In the genomic region with DNA sequence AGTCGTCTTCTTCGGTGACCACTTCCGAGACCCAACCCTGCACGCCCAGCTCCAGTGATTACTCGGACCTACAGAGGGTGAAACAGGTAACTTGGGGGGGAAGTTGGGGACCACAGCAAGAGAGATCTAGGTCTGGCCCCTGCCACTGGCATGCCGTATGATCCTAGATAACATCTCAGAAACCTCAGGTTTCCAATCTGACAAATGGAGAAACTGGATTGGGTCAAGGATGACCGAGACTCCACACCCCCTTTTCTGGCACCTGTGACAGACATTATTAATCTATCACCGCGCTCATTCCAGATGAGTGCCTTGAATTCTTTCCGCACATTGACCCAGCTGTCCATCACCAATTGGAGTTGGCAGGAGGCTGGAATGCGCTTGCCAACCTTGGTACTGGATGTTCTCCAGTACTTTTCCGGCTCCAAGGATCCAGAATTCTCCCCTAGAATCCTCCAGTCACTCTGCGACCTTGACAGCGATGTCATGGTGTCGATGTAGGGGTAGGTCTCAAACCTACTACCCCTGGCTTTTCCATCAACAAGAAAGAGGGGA, we compare ENCODE assay signal across 21 cellular contexts. TPM values are rescaled to one million over a fixed set of nuclear protein-coding genes. Genes with fewer than 3 reads are reported as not detected.
DNase-seq lines count a peak whose midpoint lies in the region; ATAC-seq, FAIRE-seq and TF ChIP-seq lines count a peak whose summit lies in the region.
"Had no signal": no experiment of that assay in that cellular context is flagged by ENCODE, and none has a peak within 500 bp of the region (broad histone marks: within the 10 kb centered on the region; RNA-seq: fewer than 3 reads in every experiment).

No MANE protein-coding gene starts in this region.

- FAIRE-seq in pancreas (lab: Jason Lieb, UNC), result no peak
- FAIRE-seq: astrocyte had no signal

- H3K27ac ChIP-seq in 22Rv1 (0 out of 2 replicates have a peak overlapping the region, but pooled peaks have one; percentile 13), VCaP (peak overlapping the region; percentile 35), pancreas (peak overlapping the region in 3 of 4 donors; percentile 5 to 28 (median 6)), thyroid gland (no peak overlapping the region)
- H3K27ac ChIP-seq: BLaER1, parathyroid adenoma had no signal

- no peak overlapping the region for H3K4me3 ChIP-seq in pancreas
- no peak overlapping the region for H3K4me3 ChIP-seq in thyroid gland (replicated peaks in 1 of 3)
- H3K4me3 ChIP-seq: BLaER1 had no signal

- ATAC-seq in pancreas (peak; percentile 11 to 65 (median 54)), HG02610 (IDR thresholded peaks at IDR 0.05; ENCODE audit: unreplicated experiment) (no peak), GM21447 (IDR thresholded peaks at IDR 0.05; ENCODE audit: unreplicated experiment) (no peak), HG02623 (IDR thresholded peaks at IDR 0.05; ENCODE audit: unreplicated experiment) (no peak)
- ATAC-seq: natural killer cell treated with Interleukin-12 subunit alpha and Interleukin-12 subunit beta and Interleukin-15 and Interleukin-18, amount 100 ng/mL, for 72 hours; WTC11 had no signal

- WGBS in pancreas, 2 donors, result 38 to 39% methylated on average over 15 of the region's 15 CpGs
- 94% methylated on average over 15 of the region's 15 CpGs for WGBS in thyroid gland, 2 donors

- H3K36me3 ChIP-seq in pancreas (peaks cover 0 to 10% (median 0%) of the 10 kb centered on the region in 3 donors), thyroid gland (peaks cover 6 to 29% of the 10 kb centered on the region in 2 donors)

- no peaks in the 10 kb centered on the region for H3K27me3 ChIP-seq in pancreas
- no peaks in the 10 kb centered on the region for H3K27me3 ChIP-seq in thyroid gland
- H3K27me3 ChIP-seq: BLaER1 had no signal

- H3K9me3 ChIP-seq in pancreas (no peaks in the 10 kb centered on the region), thyroid gland (no peaks in the 10 kb centered on the region)
- H3K9me3 ChIP-seq: BLaER1 had no signal

- TF ChIP-seq CTCF in 22Rv1 (IDR thresholded peaks at IDR 0.05), result no peak
- no peak for TF ChIP-seq CTCF in VCaP (conservative IDR thresholded peaks at IDR 0.05)
- TF ChIP-seq CTCF in pancreas (IDR thresholded peaks at IDR 0.05), result no peak
- no peak for TF ChIP-seq CTCF in thyroid gland (IDR thresholded peaks at IDR 0.05)

- intact Hi-C loops in pancreas (cut with DNase I) (loop anchor here in 2 of 3 donors (5.0 to 10.0 kb wide), 2 partner anchors 110 to 118 kb away; a partner anchor contains a TSS), thyroid gland (cut with DNase I) (loop anchor here (5.0 to 10.0 kb wide), 3 partner anchors 33 to 160 kb away; no protein-coding TSS in a partner anchor)

- H3K4me1 ChIP-seq in pancreas, result peaks cover 3 to 7% (median 6%) of the 10 kb centered on the region in 3 donors
- peaks cover 10 to 15% of the 10 kb centered on the region in 2 donors for H3K4me1 ChIP-seq in thyroid gland

- TF ChIP-seq POLR2A in thyroid gland (IDR thresholded peaks at IDR 0.05), result no peak

- DNase-seq in globus pallidus (ENCODE audit: low spot score) (peak; percentile 34), pancreas (peak in 4 of 6 donors; percentile 70 to 83 (median 76)), thyroid gland (no peak)
- DNase-seq: activated CD4-positive, alpha-beta T cell treated with anti-CD3 and anti-CD28 coated beads, Interleukin-2, amount 50 U/mL, for 48 hours; activated CD8-positive, alpha-beta memory T cell treated with anti-CD3 and anti-CD28 coated beads, Interleukin-2, amount 50 U/mL, for 48 hours; COR-L47; DMS79 treated with DMSO at 0.1 percent for 48 hours; H7; NCI-H1092; NCI-H1930 had no signal

RNA-seq across cellular contexts. Expression of a gene that starts 17.4 kb away (rescaled TPM):
- total RNA-seq in pancreas (10 to 100 TPM; 12.5 to 49.3 (median 25.1) TPM), thyroid gland (10 to 100 TPM; 34.3 to 50.8 (median 45.1) TPM)
- 10 to 100 TPM; 32.7 to 34.3 TPM for polyA plus RNA-seq in pancreas

RNA-seq across cellular contexts. Expression of a gene that starts 26.4 kb away (rescaled TPM):
- total RNA-seq in pancreas, result under 1 TPM; 0.22 to 0.41 (median 0.30) TPM
- 1 to 10 TPM in 1 of 2 donors, under 1 TPM in 1; 0.53 to 2.1 TPM for polyA plus RNA-seq in pancreas
- 1 to 10 TPM in 1 of 4 donors, under 1 TPM in 1, not detected in 2; 0.73 to 1.1 TPM for total RNA-seq in thyroid gland
- total RNA-seq: cerebellum had no signal

RNA-seq across cellular contexts. Expression of a gene that starts 27.8 kb away (rescaled TPM):
- 1 to 10 TPM; 2.1 to 6.3 (median 3.2) TPM for total RNA-seq in pancreas
- polyA plus RNA-seq in pancreas, result 1 to 10 TPM; 4.4 to 9.5 TPM
- 1 to 10 TPM; 1.8 to 7.3 (median 4.6) TPM for total RNA-seq in thyroid gland

RNA-seq across cellular contexts. Expression of a gene that starts 56.9 kb away (rescaled TPM):
- 10 to 100 TPM in 1 of 6 donors, 1 to 10 TPM in 3, under 1 TPM in 2; 0.79 to 17.0 (median 5.7) TPM for total RNA-seq in pancreas
- polyA plus RNA-seq in pancreas, result 10 to 100 TPM; 12.9 to 21.6 TPM
- 1 to 10 TPM; 1.6 to 3.3 (median 2.4) TPM for total RNA-seq in thyroid gland

RNA-seq across cellular contexts. Expression of a gene that starts 60.0 kb away (rescaled TPM):
- 1 to 10 TPM; 3.4 to 8.0 (median 6.0) TPM for total RNA-seq in pancreas
- polyA plus RNA-seq in pancreas, result 1 to 10 TPM; 3.7 to 3.8 TPM
- total RNA-seq in thyroid gland, result 10 to 100 TPM in 3 of 4 donors, 1 to 10 TPM in 1; 5.4 to 30.8 (median 17.0) TPM

Comparison
In these comparisons a context has a peak if more than half of its experiments do, and no peak if none do; other contexts are left out.
1. H3K27ac ChIP-seq: peak in 22Rv1 (single experiment), VCaP (single experiment) and pancreas (3 of 4); none in thyroid gland (0 of 3).
2. DNase-seq: peak in globus pallidus (single experiment) and pancreas (4 of 6); none in thyroid gland (0 of 2).
3. ATAC-seq: peak in pancreas (4 of 4); none in HG02610 (single experiment), GM21447 (single experiment) and HG02623 (single experiment).